ENCODE assay signal across 38 cellular contexts in the genomic region with DNA sequence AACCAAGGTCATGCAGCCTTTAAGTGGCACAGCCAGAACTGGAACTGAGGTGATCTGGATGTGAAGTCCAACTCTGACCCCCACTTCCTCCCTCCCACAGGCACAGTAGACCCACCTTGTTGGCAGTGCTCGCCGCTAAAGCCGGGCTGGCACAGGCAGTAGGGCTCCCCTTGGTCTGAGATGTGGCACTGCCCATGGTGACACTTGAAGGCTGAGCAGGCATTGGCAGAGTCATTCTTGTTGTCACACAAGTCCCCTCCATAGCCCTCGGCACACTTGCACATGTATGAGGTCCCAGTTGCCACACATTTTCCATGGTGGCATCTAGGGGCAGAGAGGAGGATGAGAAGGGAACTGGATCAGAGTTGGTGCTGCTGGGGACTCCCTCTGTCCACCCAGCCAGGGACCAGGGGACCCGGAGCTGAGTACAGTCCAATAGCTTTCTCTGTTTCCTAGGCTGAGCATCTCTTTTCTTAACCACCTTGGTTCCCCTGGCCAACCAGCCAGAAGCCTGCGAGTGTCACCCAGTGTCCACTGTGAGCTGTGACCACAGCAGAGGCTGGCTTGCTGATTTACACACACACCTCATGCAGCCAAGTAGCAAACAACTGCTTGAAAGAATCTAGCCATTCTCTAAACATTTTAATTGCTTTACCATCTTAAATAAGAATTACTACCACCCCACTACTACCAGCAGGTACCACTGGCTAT.
"Had no signal": no experiment of that assay in that cellular context is flagged by ENCODE, and none has a peak within 500 bp of the region (broad histone marks: within the 10 kb centered on the region; RNA-seq: fewer than 3 reads in every experiment).

No MANE protein-coding gene starts in this region.

- H3K36me3 ChIP-seq: brain microvascular endothelial cell, cardiac muscle cell had no signal

- H2AFZ ChIP-seq: PC-9 had no signal

- H3K4me1 Mint-ChIP-seq: activated B cell treated with CpG ODN at 0.5 μM for 24 hours; activated naive CD8-positive, alpha-beta T cell treated with anti-CD3 and anti-CD28 coated beads for 36 hours; central memory CD8-positive, alpha-beta T cell; T-cell; T-helper 17 cell had no signal

- H3K27me3 Mint-ChIP-seq: activated B cell treated with CpG ODN at 0.5 μM for 24 hours; activated CD4-positive, alpha-beta memory T cell treated with anti-CD3 and anti-CD28 coated beads for 36 hours; activated naive CD8-positive, alpha-beta T cell treated with anti-CD3 and anti-CD28 coated beads for 36 hours; central memory CD8-positive, alpha-beta T cell; T-cell; T-helper 17 cell had no signal

- H3K4me3 Mint-ChIP-seq: activated B cell treated with CpG ODN at 0.5 μM for 24 hours; activated CD4-positive, alpha-beta memory T cell treated with anti-CD3 and anti-CD28 coated beads for 36 hours; activated naive CD8-positive, alpha-beta T cell treated with anti-CD3 and anti-CD28 coated beads for 36 hours; activated T-cell treated with anti-CD3 and anti-CD28 coated beads, Interleukin-2, amount 50 U/mL, for 4 hours; activated T-helper 1 cell treated with anti-CD3 and anti-CD28 coated beads, Interleukin-12 subunit alpha, Interleukin-12 subunit beta, Interleukin-2, Interleukin-4 antibody, amounts not matched to agents 30 ng/mL and 10 ng/mL and 1 ng/mL, durations not matched to agents 14 hours and 24 hours and 36 hours; central memory CD8-positive, alpha-beta T cell; T-cell; T-helper 17 cell had no signal

- ATAC-seq: activated T-cell treated with anti-CD3 and anti-CD28 coated beads, Interleukin-2, amount 50 U/mL, for 4 hours; Right ventricle myocardium inferior; SK-N-SH treated with all-trans-retinoic acid at 6 μM for 48 hours; T-cell; T-helper 17 cell had no signal

- H3K36me3 Mint-ChIP-seq: activated CD4-positive, alpha-beta memory T cell treated with anti-CD3 and anti-CD28 coated beads for 36 hours; activated naive CD8-positive, alpha-beta T cell treated with anti-CD3 and anti-CD28 coated beads for 36 hours; T-cell had no signal

- H3K9ac ChIP-seq: KMS-11 had no signal

- H3K27ac Mint-ChIP-seq: activated B cell treated with CpG ODN at 0.5 μM for 24 hours; activated CD4-positive, alpha-beta memory T cell treated with anti-CD3 and anti-CD28 coated beads for 36 hours; activated naive CD8-positive, alpha-beta T cell treated with anti-CD3 and anti-CD28 coated beads for 36 hours; activated T-helper 1 cell treated with anti-CD3 and anti-CD28 coated beads, Interleukin-12 subunit alpha, Interleukin-12 subunit beta, Interleukin-2, Interleukin-4 antibody, amounts not matched to agents 30 ng/mL and 10 ng/mL and 1 ng/mL, durations not matched to agents 14 hours and 24 hours and 36 hours; T-cell; T-helper 17 cell had no signal

- H3K9me3 Mint-ChIP-seq: activated B cell treated with CpG ODN at 0.5 μM for 24 hours; activated CD4-positive, alpha-beta memory T cell treated with anti-CD3 and anti-CD28 coated beads for 36 hours; activated naive CD8-positive, alpha-beta T cell treated with anti-CD3 and anti-CD28 coated beads for 36 hours; activated T-cell treated with anti-CD3 and anti-CD28 coated beads, Interleukin-2, amount 50 U/mL, for 4 hours; activated T-helper 1 cell treated with anti-CD3 and anti-CD28 coated beads, Interleukin-12 subunit alpha, Interleukin-12 subunit beta, Interleukin-2, Interleukin-4 antibody, amounts not matched to agents 30 ng/mL and 10 ng/mL and 1 ng/mL, durations not matched to agents 14 hours and 24 hours and 36 hours; central memory CD8-positive, alpha-beta T cell; T-cell had no signal

- H3K27ac ChIP-seq: brain microvascular endothelial cell, KMS-11, PC-9, RWPE1, VCaP had no signal

- DNase-seq: activated B cell treated with CpG ODN at 0.5 μM for 24 hours; activated CD4-positive, alpha-beta memory T cell treated with anti-CD3 and anti-CD28 coated beads for 36 hours; activated CD4-positive, alpha-beta T cell treated with anti-CD3 and anti-CD28 coated beads for 4 hours; activated CD4-positive, alpha-beta T cell treated with anti-CD3 and anti-CD28 coated beads, Interleukin-2, amount 50 U/mL, for 1 hour; activated CD4-positive, CD25-positive, alpha-beta regulatory T cell treated with anti-CD3 and anti-CD28 coated beads, Interleukin-2, amount 50 U/mL, for 72 hours; activated CD8-positive, alpha-beta memory T cell treated with anti-CD3 and anti-CD28 coated beads, Interleukin-2, amount 50 U/mL, for 4 hours; activated naive CD4-positive, alpha-beta T cell; activated naive CD4-positive, alpha-beta T cell treated with anti-CD3 and anti-CD28 coated beads, Interleukin-2, amount 50 U/mL, for 16 hours; activated naive CD8-positive, alpha-beta T cell treated with anti-CD3 and anti-CD28 coated beads for 36 hours; activated T-cell treated with anti-CD3 and anti-CD28 coated beads for 4 hours; activated T-cell treated with anti-CD3 and anti-CD28 coated beads, Interleukin-2, amount 50 U/mL, for 4 hours; amniotic stem cell; brain microvascular endothelial cell; NCI-H1092 treated with DMSO at 0.1 percent for 48 hours; NCI-H1417; NCI-H146; NCI-H187; NCI-H2029 treated with DMSO at 0.1 percent for 48 hours; NCI-H2107; NCI-H2171 treated with DMSO at 0.1 percent for 48 hours; NCI-H2227 treated with DMSO at 0.1 percent for 48 hours; NCI-H446; NCI-H524; NCI-H69; NCI-H82; NK-92 treated with Interleukin-12 subunit alpha and Interleukin-12 subunit beta, amount 100 ng/mL, for 24 hours; PC-9; SIG-M5; T-cell; T-helper 17 cell had no signal

- H3K4me3 ChIP-seq: cardiac muscle cell, PC-9 had no signal

- H3K4me2 ChIP-seq: KMS-11, PC-9 had no signal

- H3K27me3 ChIP-seq: brain microvascular endothelial cell, cardiac muscle cell had no signal
